Comparison of ENCODE assay signal across 8 cellular contexts in the genomic region with DNA sequence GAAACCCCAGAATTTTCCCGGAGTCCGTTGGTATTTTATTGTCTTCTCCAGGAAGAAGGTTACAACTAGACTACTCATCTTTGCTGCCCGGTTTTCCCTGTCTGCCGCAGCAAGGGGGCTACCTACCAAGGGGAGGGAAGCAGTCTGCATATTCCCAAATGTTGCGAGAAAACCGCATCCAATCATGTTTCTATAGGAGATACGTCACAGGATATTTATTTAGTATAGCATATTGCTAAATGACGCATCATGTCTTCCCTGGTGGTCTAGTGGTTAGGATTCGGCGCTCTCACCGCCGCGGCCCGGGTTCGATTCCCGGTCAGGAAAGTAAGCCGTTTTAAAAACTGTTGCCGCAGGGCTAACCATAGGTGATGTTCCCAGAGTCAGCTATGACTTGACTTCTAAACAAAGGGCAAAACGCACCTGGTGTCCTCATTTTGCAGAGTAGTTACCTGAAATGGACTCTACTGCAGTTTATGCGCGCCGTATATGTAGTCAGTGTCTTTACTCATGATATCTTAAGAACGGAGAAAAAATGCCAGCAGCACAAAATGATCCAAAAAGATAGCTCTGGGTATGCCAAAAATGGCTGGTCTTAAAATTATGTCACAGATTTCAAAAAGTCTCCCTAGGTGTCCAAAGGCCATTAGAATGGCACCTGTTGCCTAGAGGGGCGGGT. TPM values are rescaled to one million over a fixed set of nuclear protein-coding genes. Genes with fewer than 3 reads are reported as not detected.
DNase-seq lines count a peak whose midpoint lies in the region; ATAC-seq and TF ChIP-seq lines count a peak whose summit lies in the region.

No MANE protein-coding gene starts in this region.

- no peaks in the 10 kb centered on the region for H4K20me1 ChIP-seq in BLaER1

- H3K27me3 ChIP-seq in BLaER1 = no peaks in the 10 kb centered on the region

- no peaks in the 10 kb centered on the region for H3K9me3 Mint-ChIP-seq in endothelial cell (ENCODE audit: unreplicated experiment)

- H3K9me3 ChIP-seq in BLaER1 = no peaks in the 10 kb centered on the region

- H3K36me3 ChIP-seq in BLaER1 = no peaks in the 10 kb centered on the region

- H3K4me3 Mint-ChIP-seq in endothelial cell (ENCODE audit: unreplicated experiment) = peak overlapping the region; percentile 96

- H3K4me2 ChIP-seq in BLaER1 = peak overlapping the region; percentile 82

- H3K27me3 Mint-ChIP-seq in endothelial cell (ENCODE audit: unreplicated experiment) = peaks cover 14% of the 10 kb centered on the region

- peaks cover 11% of the 10 kb centered on the region for H3K36me3 Mint-ChIP-seq in endothelial cell (ENCODE audit: low read depth, unreplicated experiment)

- peak overlapping the region; percentile 73 for H3K4me3 ChIP-seq in BLaER1

- peaks cover 16% of the 10 kb centered on the region for H3K4me1 ChIP-seq in BLaER1

- no peak for TF ChIP-seq CTCF in endothelial cell (IDR thresholded peaks at IDR 0.05; ENCODE audit: unreplicated experiment)

- H3K27ac Mint-ChIP-seq in endothelial cell (ENCODE audit: unreplicated experiment) = peak overlapping the region; percentile 97

- H3K4me1 Mint-ChIP-seq in endothelial cell (ENCODE audit: unreplicated experiment) = peaks cover 5% of the 10 kb centered on the region

- peak overlapping the region; percentile 86; the same call in 1 of the 2 replicates for H3K9ac ChIP-seq in BLaER1

- peak; percentile 58 for ATAC-seq in GM21360 (IDR thresholded peaks at IDR 0.05; ENCODE audit: unreplicated experiment)

- H3K27ac ChIP-seq in BLaER1 = no peak overlapping the region

- DNase-seq in HPDE6-E6E7 (ENCODE audit: extremely low spot score) (peak; percentile 64), NOMO-1 treated with DMSO at 0.1 percent for 48 hours (lab: John Stamatoyannopoulos, UW; ENCODE audit: unreplicated experiment) (peak; percentile 80), endothelial cell (ENCODE audit: low spot score) (peak; percentile 79), mucosa of gallbladder (ENCODE audit: low spot score) (peak; percentile 81)
- DNase-seq in activated CD8-positive, alpha-beta memory T cell treated with anti-CD3 and anti-CD28 coated beads, Interleukin-2, amount 50 U/mL, for 24 hours (ENCODE audit: extremely low read depth) = peak; percentile 56
- peak; percentile 63 to 76 for DNase-seq in stimulated activated CD8-positive, alpha-beta memory T cell treated with anti-CD3 and anti-CD28 coated beads, Interleukin-2, amount 100 ng/mL, for 48 hours (ENCODE audit: low read depth in 2 of 2)

RNA-seq across cellular contexts. Expression of gene ZNF692, which starts 15.2 kb away (rescaled TPM):
- total RNA-seq in endothelial cell (ENCODE audit: unreplicated experiment) (26.8 TPM), mucosa of gallbladder (62.7 TPM)

RNA-seq across cellular contexts. Expression of gene PGBD2, which starts 31.9 kb away (rescaled TPM):
- total RNA-seq in endothelial cell (ENCODE audit: unreplicated experiment) (7.9 TPM), mucosa of gallbladder (16.9 TPM)

RNA-seq across cellular contexts. Expression of gene ZNF672, which starts 36.1 kb away (rescaled TPM):
- total RNA-seq in endothelial cell (ENCODE audit: unreplicated experiment) (29.8 TPM), mucosa of gallbladder (41.6 TPM)

RNA-seq across cellular contexts. Expression of gene SH3BP5L, which starts 48.4 kb away (rescaled TPM):
- total RNA-seq in endothelial cell (ENCODE audit: unreplicated experiment) = 30.7 TPM
- 40.0 TPM for total RNA-seq in mucosa of gallbladder
